In genomic region chr10:99430116-99430450, GRCh38 we compare ENCODE assay signal across 1 cellular context.
A peak's percentile ranks its signal among the peaks of the same experiment; 100 is the strongest.
TF ChIP-seq lines count a peak whose summit lies in the region.

No MANE protein-coding gene starts in this region.

TF ChIP-seq in HepG2, 621 proteins besides CTCF, POLR2A, EP300 and RAD21 (continued from another document):
- TF ChIP-seq, protein P1, sequence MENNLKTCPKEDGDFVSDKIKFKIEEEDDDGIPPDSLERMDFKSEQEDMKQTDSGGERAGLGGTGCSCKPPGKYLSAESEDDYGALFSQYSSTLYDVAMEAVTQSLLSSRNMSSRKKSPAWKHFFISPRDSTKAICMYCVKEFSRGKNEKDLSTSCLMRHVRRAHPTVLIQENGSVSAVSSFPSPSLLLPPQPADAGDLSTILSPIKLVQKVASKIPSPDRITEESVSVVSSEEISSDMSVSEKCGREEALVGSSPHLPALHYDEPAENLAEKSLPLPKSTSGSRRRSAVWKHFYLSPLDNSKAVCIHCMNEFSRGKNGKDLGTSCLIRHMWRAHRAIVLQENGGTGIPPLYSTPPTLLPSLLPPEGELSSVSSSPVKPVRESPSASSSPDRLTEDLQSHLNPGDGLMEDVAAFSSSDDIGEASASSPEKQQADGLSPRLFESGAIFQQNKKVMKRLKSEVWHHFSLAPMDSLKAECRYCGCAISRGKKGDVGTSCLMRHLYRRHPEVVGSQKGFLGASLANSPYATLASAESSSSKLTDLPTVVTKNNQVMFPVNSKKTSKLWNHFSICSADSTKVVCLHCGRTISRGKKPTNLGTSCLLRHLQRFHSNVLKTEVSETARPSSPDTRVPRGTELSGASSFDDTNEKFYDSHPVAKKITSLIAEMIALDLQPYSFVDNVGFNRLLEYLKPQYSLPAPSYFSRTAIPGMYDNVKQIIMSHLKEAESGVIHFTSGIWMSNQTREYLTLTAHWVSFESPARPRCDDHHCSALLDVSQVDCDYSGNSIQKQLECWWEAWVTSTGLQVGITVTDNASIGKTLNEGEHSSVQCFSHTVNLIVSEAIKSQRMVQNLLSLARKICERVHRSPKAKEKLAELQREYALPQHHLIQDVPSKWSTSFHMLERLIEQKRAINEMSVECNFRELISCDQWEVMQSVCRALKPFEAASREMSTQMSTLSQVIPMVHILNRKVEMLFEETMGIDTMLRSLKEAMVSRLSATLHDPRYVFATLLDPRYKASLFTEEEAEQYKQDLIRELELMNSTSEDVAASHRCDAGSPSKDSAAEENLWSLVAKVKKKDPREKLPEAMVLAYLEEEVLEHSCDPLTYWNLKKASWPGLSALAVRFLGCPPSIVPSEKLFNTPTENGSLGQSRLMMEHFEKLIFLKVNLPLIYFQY (CRISPR knock-in tag; IDR thresholded peaks at IDR 0.05; ENCODE audit: borderline replicate concordance), result 0 out of 2 replicates have a peak, but pooled peaks have one; percentile 28
- TF ChIP-seq MAX (IDR thresholded peaks at IDR 0.05) (peak; percentile 13; the same call in 1 of the 2 replicates), ISL2 (CRISPR knock-in tag; IDR thresholded peaks at IDR 0.05) (peak; percentile 8; the same call in 1 of the 2 replicates), FOXJ3 (CRISPR knock-in tag; IDR thresholded peaks at IDR 0.05; ENCODE audit: borderline replicate concordance) (no peak), ZNF12 (CRISPR knock-in tag; IDR thresholded peaks at IDR 0.05) (peak; percentile 30; the same call in 1 of the 2 replicates), ZNF318 (CRISPR knock-in tag; IDR thresholded peaks at IDR 0.05) (0 out of 2 replicates have a peak, but pooled peaks have one; percentile 68), ZNF775 (CRISPR knock-in tag; IDR thresholded peaks at IDR 0.05; ENCODE audit: borderline replicate concordance) (peak; percentile 47; the same call in 1 of the 2 replicates), NRL (CRISPR knock-in tag; IDR thresholded peaks at IDR 0.05; ENCODE audit: borderline replicate concordance) (no peak), ZNF678 (CRISPR knock-in tag; IDR thresholded peaks at IDR 0.05) (0 out of 2 replicates have a peak, but pooled peaks have one; percentile 29), PPARG (CRISPR knock-in tag; conservative IDR thresholded peaks at IDR 0.05) (0 out of 2 replicates have a peak, but pooled peaks have one; percentile 5), ZSCAN29 (CRISPR knock-in tag; conservative IDR thresholded peaks at IDR 0.05) (0 out of 2 replicates have a peak, but pooled peaks have one; percentile 52), NFKB2 (CRISPR knock-in tag; IDR thresholded peaks at IDR 0.05; ENCODE audit: borderline replicate concordance) (0 out of 2 replicates have a peak, but pooled peaks have one; percentile 25), ZSCAN20 (CRISPR knock-in tag; IDR thresholded peaks at IDR 0.05; ENCODE audit: borderline replicate concordance) (no peak), BRD4 (CRISPR knock-in tag; IDR thresholded peaks at IDR 0.05) (peak; percentile 62), ZNF251 (CRISPR knock-in tag; IDR thresholded peaks at IDR 0.05) (0 out of 2 replicates have a peak, but pooled peaks have one; percentile 45), ZNF232 (CRISPR knock-in tag; IDR thresholded peaks at IDR 0.05; ENCODE audit: borderline replicate concordance) (peak; percentile 25; the same call in 1 of the 2 replicates), ZNF629 (CRISPR knock-in tag; conservative IDR thresholded peaks at IDR 0.05) (peak; percentile 98)
- TF ChIP-seq, protein P2, sequence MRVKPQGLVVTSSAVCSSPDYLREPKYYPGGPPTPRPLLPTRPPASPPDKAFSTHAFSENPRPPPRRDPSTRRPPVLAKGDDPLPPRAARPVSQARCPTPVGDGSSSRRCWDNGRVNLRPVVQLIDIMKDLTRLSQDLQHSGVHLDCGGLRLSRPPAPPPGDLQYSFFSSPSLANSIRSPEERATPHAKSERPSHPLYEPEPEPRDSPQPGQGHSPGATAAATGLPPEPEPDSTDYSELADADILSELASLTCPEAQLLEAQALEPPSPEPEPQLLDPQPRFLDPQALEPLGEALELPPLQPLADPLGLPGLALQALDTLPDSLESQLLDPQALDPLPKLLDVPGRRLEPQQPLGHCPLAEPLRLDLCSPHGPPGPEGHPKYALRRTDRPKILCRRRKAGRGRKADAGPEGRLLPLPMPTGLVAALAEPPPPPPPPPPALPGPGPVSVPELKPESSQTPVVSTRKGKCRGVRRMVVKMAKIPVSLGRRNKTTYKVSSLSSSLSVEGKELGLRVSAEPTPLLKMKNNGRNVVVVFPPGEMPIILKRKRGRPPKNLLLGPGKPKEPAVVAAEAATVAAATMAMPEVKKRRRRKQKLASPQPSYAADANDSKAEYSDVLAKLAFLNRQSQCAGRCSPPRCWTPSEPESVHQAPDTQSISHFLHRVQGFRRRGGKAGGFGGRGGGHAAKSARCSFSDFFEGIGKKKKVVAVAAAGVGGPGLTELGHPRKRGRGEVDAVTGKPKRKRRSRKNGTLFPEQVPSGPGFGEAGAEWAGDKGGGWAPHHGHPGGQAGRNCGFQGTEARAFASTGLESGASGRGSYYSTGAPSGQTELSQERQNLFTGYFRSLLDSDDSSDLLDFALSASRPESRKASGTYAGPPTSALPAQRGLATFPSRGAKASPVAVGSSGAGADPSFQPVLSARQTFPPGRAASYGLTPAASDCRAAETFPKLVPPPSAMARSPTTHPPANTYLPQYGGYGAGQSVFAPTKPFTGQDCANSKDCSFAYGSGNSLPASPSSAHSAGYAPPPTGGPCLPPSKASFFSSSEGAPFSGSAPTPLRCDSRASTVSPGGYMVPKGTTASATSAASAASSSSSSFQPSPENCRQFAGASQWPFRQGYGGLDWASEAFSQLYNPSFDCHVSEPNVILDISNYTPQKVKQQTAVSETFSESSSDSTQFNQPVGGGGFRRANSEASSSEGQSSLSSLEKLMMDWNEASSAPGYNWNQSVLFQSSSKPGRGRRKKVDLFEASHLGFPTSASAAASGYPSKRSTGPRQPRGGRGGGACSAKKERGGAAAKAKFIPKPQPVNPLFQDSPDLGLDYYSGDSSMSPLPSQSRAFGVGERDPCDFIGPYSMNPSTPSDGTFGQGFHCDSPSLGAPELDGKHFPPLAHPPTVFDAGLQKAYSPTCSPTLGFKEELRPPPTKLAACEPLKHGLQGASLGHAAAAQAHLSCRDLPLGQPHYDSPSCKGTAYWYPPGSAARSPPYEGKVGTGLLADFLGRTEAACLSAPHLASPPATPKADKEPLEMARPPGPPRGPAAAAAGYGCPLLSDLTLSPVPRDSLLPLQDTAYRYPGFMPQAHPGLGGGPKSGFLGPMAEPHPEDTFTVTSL (CRISPR knock-in tag; IDR thresholded peaks at IDR 0.05; ENCODE audit: borderline replicate concordance), result 0 out of 2 replicates have a peak, but pooled peaks have one; percentile 16
